22 cellular contexts compared by ENCODE assay signal in the genomic region with DNA sequence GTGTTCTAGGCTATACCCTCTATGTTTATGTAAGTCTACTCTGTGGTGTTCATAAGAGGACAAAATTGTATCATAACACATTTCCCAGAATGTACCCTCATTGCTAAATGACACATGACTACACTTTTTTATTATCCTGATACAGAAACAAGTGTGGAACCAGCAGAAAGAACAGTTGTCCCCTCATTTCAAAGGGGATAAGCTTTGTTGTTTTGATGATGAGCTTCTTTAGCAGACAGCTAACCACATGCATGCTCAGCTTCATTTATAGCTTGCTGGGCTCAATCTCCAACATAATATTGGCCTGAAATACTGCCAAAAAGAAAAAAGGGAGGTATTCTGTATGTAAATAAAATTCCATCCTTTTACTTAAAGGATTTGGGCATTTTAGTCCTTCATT.
"Had no signal": no experiment of that assay in that cellular context is flagged by ENCODE, and none has a peak within 500 bp of the region (broad histone marks: within the 10 kb centered on the region; RNA-seq: fewer than 3 reads in every experiment).

No MANE protein-coding gene starts in this region.

- H3K4me3 ChIP-seq: K562, PC-9, SK-N-MC had no signal

- H3K4me3 Mint-ChIP-seq: activated CD4-positive, alpha-beta memory T cell treated with anti-CD3 and anti-CD28 coated beads for 36 hours; activated CD4-positive, alpha-beta T cell treated with anti-CD3 and anti-CD28 coated beads, Interleukin-2, amount 10 ng/mL, durations not matched to agents 7 days and 5 days; activated naive CD4-positive, alpha-beta T cell treated with anti-CD3 and anti-CD28 coated beads for 36 hours; activated naive CD8-positive, alpha-beta T cell; activated T-cell treated with anti-CD3 and anti-CD28 coated beads, Interleukin-2, amount 50 U/mL, for 4 hours had no signal

- H3K4me2 ChIP-seq: PC-9 had no signal

- H3K27ac Mint-ChIP-seq: activated CD4-positive, alpha-beta memory T cell treated with anti-CD3 and anti-CD28 coated beads for 36 hours; activated CD4-positive, alpha-beta T cell treated with anti-CD3 and anti-CD28 coated beads, Interleukin-2, amount 10 ng/mL, durations not matched to agents 7 days and 5 days; activated naive CD4-positive, alpha-beta T cell treated with anti-CD3 and anti-CD28 coated beads for 36 hours; activated naive CD8-positive, alpha-beta T cell had no signal

- H3K27ac ChIP-seq: PC-9, SK-N-MC, VCaP had no signal

- H2AFZ ChIP-seq: PC-9 had no signal

- H3K36me3 Mint-ChIP-seq: activated CD4-positive, alpha-beta memory T cell treated with anti-CD3 and anti-CD28 coated beads for 36 hours had no signal

- FAIRE-seq: bronchial epithelial cell, K562 had no signal

- H3K4me1 Mint-ChIP-seq: activated CD4-positive, alpha-beta T cell treated with anti-CD3 and anti-CD28 coated beads, Interleukin-2, amount 10 ng/mL, durations not matched to agents 7 days and 5 days had no signal

- H3K27me3 Mint-ChIP-seq: activated CD4-positive, alpha-beta memory T cell treated with anti-CD3 and anti-CD28 coated beads for 36 hours; activated CD4-positive, alpha-beta T cell treated with anti-CD3 and anti-CD28 coated beads, Interleukin-2, amount 10 ng/mL, durations not matched to agents 7 days and 5 days; activated naive CD8-positive, alpha-beta T cell had no signal

- H3K9me3 Mint-ChIP-seq: activated CD4-positive, alpha-beta T cell treated with anti-CD3 and anti-CD28 coated beads, Interleukin-2, amount 10 ng/mL, durations not matched to agents 7 days and 5 days; activated naive CD4-positive, alpha-beta T cell treated with anti-CD3 and anti-CD28 coated beads for 36 hours; activated T-cell treated with anti-CD3 and anti-CD28 coated beads, Interleukin-2, amount 50 U/mL, for 4 hours had no signal

- ATAC-seq: activated T-cell treated with anti-CD3 and anti-CD28 coated beads, Interleukin-2, amount 50 U/mL, for 4 hours; K562 had no signal

- DNase-seq: activated CD4-positive, alpha-beta memory T cell treated with anti-CD3 and anti-CD28 coated beads for 36 hours; activated CD4-positive, alpha-beta T cell treated with anti-CD3 and anti-CD28 coated beads, Interleukin-2, amount 10 ng/mL, durations not matched to agents 7 days and 5 days; activated CD4-positive, CD25-positive, alpha-beta regulatory T cell; activated CD8-positive, alpha-beta memory T cell treated with anti-CD3 and anti-CD28 coated beads for 24 hours; activated gamma-delta T cell; activated naive CD4-positive, alpha-beta T cell treated with anti-CD3 and anti-CD28 coated beads for 36 hours; activated T-cell treated with anti-CD3 and anti-CD28 coated beads, Interleukin-2, amount 50 U/mL, for 4 hours; central memory CD4-positive, alpha-beta T cell; MV-4-11; NCI-H1092 treated with DMSO at 0.1 percent for 48 hours; NCI-H1417 treated with DMSO at 0.1 percent for 48 hours; NCI-H1694; NCI-H2029; NCI-H2107; PC-9; SIG-M5; T-helper 1 cell had no signal
